22 cellular contexts compared by ENCODE assay signal in genomic region chr2:128474014-128474961, GRCh38.
A peak's percentile ranks its signal among the peaks of the same experiment; 100 is the strongest.
DNase-seq lines count a peak whose midpoint lies in the region; ATAC-seq and TF ChIP-seq lines count a peak whose summit lies in the region.
"Had no signal": no experiment of that assay in that cellular context is flagged by ENCODE, and none has a peak within 500 bp of the region (broad histone marks: within the 10 kb centered on the region; RNA-seq: fewer than 3 reads in every experiment).

No MANE protein-coding gene starts in this region.

- H3K4me3 Mint-ChIP-seq in CD14-positive monocyte: no peak overlapping the region
- no peak overlapping the region for H3K4me3 Mint-ChIP-seq in endodermal cell
- no peak overlapping the region for H3K4me3 Mint-ChIP-seq in neural progenitor cell
- peak overlapping the region in 1 of 10 donors; percentile 1 for H3K4me3 Mint-ChIP-seq in naive thymus-derived CD4-positive, alpha-beta T cell

- H3F3A ChIP-seq in neural progenitor cell (ENCODE audit: low read depth): no peaks in the 10 kb centered on the region

- no peak for TF ChIP-seq CTCF in CD14-positive monocyte (IDR thresholded peaks at IDR 0.05)
- TF ChIP-seq CTCF in endodermal cell (conservative IDR thresholded peaks at IDR 0.05): no peak
- TF ChIP-seq CTCF in neural progenitor cell (IDR thresholded peaks at IDR 0.05): no peak

- POLR2A ChIA-PET in naive thymus-derived CD4-positive, alpha-beta T cell (lab: Charles Lee): no interaction called here

- intact Hi-C loops in CD14-positive monocyte (cut with micrococcal nuclease): no loop called here
- intact Hi-C loops in naive thymus-derived CD4-positive, alpha-beta T cell (cut with micrococcal nuclease): no loop called here

- peak overlapping the region; percentile 26 for H3K4me3 ChIP-seq in Jurkat, Clone E6-1 (ENCODE audit: low read length)
- H3K4me3 ChIP-seq in endodermal cell (ENCODE audit: low read length): no peak overlapping the region
- no peak overlapping the region for H3K4me3 ChIP-seq in neural progenitor cell
- H3K4me3 ChIP-seq in naive thymus-derived CD4-positive, alpha-beta T cell (ENCODE audit: low read length): no peak overlapping the region
- H3K4me3 ChIP-seq: K562, PC-9 had no signal

- H3K27ac Mint-ChIP-seq in CD14-positive monocyte (peak overlapping the region in 1 of 7 donors; percentile 13), endodermal cell (no peak overlapping the region), neural progenitor cell (peak overlapping the region; percentile 8)
- peak overlapping the region in 1 of 9 donors; percentile 23 for H3K27ac Mint-ChIP-seq in naive thymus-derived CD4-positive, alpha-beta T cell
- H3K27ac Mint-ChIP-seq: activated naive CD4-positive, alpha-beta T cell treated with anti-CD3 and anti-CD28 coated beads, Interleukin-2, amount 50 U/mL, for 72 hours had no signal

- no peaks in the 10 kb centered on the region for H4K20me1 ChIP-seq in neural progenitor cell (ENCODE audit: low read depth)

- DNase-seq in CD14-positive monocyte (ENCODE audit: low spot score): peak; percentile 34
- peak; percentile 85 for DNase-seq in Jurkat, Clone E6-1 (ENCODE audit: low read depth, low spot score)
- peak; percentile 30 for DNase-seq in endodermal cell
- DNase-seq in neural progenitor cell (ENCODE audit: low spot score): peak; percentile 1
- no peak for DNase-seq in NCI-H345 (lab: John Stamatoyannopoulos, UW)
- no peak for DNase-seq in naive thymus-derived CD4-positive, alpha-beta T cell
- DNase-seq in COLO668 (lab: John Stamatoyannopoulos, UW; ENCODE audit: unreplicated experiment): no peak
- DNase-seq: activated CD4-positive, alpha-beta T cell treated with anti-CD3 and anti-CD28 coated beads, Interleukin-2, amount 50 U/mL, for 1 hour; activated T-cell treated with anti-CD3 and anti-CD28 coated beads, Interleukin-2, amount 50 U/mL, for 48 hours; midbrain; NCI-H1417; NCI-H2171 treated with DMSO at 0.1 percent for 48 hours; NCI-H82; PC-9; stimulated activated CD4-positive, alpha-beta T cell treated with anti-CD3 and anti-CD28 coated beads, Interleukin-4, amount 100 ng/mL, for 1 hour; T1000 had no signal

- H3K9me3 ChIP-seq in endodermal cell (ENCODE audit: control insufficient read depth, low read length) (peaks cover 14% of the 10 kb centered on the region), neural progenitor cell (ENCODE audit: low read depth) (peaks cover 3% of the 10 kb centered on the region)
- peaks cover 0 to 16% (median 0%) of the 10 kb centered on the region in 3 experiments for H3K9me3 ChIP-seq in naive thymus-derived CD4-positive, alpha-beta T cell (ENCODE audit: control insufficient read depth in 2 of 3, low read length in 3 of 3)

- H3K36me3 ChIP-seq in endodermal cell (ENCODE audit: control insufficient read depth, insufficient read depth, low read length) (no peaks in the 10 kb centered on the region), neural progenitor cell (no peaks in the 10 kb centered on the region)
- H3K36me3 ChIP-seq in naive thymus-derived CD4-positive, alpha-beta T cell (ENCODE audit: control insufficient read depth in 2 of 3, insufficient read depth in 3 of 3, low read length in 3 of 3): no peaks in the 10 kb centered on the region
- H3K36me3 ChIP-seq: brain microvascular endothelial cell, thoracic aorta had no signal

- H3K4me1 Mint-ChIP-seq in CD14-positive monocyte (peaks cover 15% of the 10 kb centered on the region), endodermal cell (no peaks in the 10 kb centered on the region), neural progenitor cell (peaks cover 9% of the 10 kb centered on the region)
- peaks cover 0 to 19% (median 4%) of the 10 kb centered on the region in 7 donors for H3K4me1 Mint-ChIP-seq in naive thymus-derived CD4-positive, alpha-beta T cell

- H3K27ac ChIP-seq in endodermal cell (ENCODE audit: low read depth, low read length) (no peak overlapping the region), neural progenitor cell (no peak overlapping the region)
- H3K27ac ChIP-seq in naive thymus-derived CD4-positive, alpha-beta T cell (ENCODE audit: low read depth, low read length): no peak overlapping the region
- H3K27ac ChIP-seq: brain microvascular endothelial cell, dorsolateral prefrontal cortex, PC-9, thoracic aorta had no signal

- 90 to 96% methylated on average over 5 to 10 of the region's 10 CpGs for WGBS in endodermal cell (ENCODE audit: insufficient coverage in 1 of 2, insufficient read length in 1 of 2), 2 experiments

- no peak overlapping the region for H2AFZ ChIP-seq in neural progenitor cell (replicated peaks)
- H2AFZ ChIP-seq: PC-9 had no signal

- no peaks in the 10 kb centered on the region for H3K79me2 ChIP-seq in neural progenitor cell (ENCODE audit: low read depth)

- H3K9me3 Mint-ChIP-seq in CD14-positive monocyte (peaks cover 8 to 26% (median 22%) of the 10 kb centered on the region in 7 donors), endodermal cell (peaks cover 27% of the 10 kb centered on the region), neural progenitor cell (peaks cover 23% of the 10 kb centered on the region)
- peaks cover 0 to 21% (median 8%) of the 10 kb centered on the region in 11 donors for H3K9me3 Mint-ChIP-seq in naive thymus-derived CD4-positive, alpha-beta T cell

- no peak for ATAC-seq in naive thymus-derived CD4-positive, alpha-beta T cell
- no peak for ATAC-seq in GM19324 (IDR thresholded peaks at IDR 0.05; ENCODE audit: low FRiP score, unreplicated experiment)
- ATAC-seq: K562 had no signal

- H3K9ac ChIP-seq in endodermal cell (ENCODE audit: extremely low read depth, low read length, poor library complexity, severe bottlenecking): no peak overlapping the region
- no peak overlapping the region for H3K9ac ChIP-seq in neural progenitor cell

- CTCF ChIA-PET in naive thymus-derived CD4-positive, alpha-beta T cell (lab: Charles Lee): no interaction called here

- no peaks in the 10 kb centered on the region for H3K27me3 ChIP-seq in endodermal cell (ENCODE audit: control insufficient read depth, insufficient read depth, low read length, poor library complexity, severe bottlenecking)
- H3K27me3 ChIP-seq in neural progenitor cell: no peaks in the 10 kb centered on the region
- H3K27me3 ChIP-seq in naive thymus-derived CD4-positive, alpha-beta T cell (ENCODE audit: control insufficient read depth in 2 of 2, insufficient read depth in 2 of 2, low read length in 2 of 2): no peaks in the 10 kb centered on the region
- H3K27me3 ChIP-seq: brain microvascular endothelial cell, dorsolateral prefrontal cortex had no signal

- H3K4me2 ChIP-seq in neural progenitor cell: no peak overlapping the region
- H3K4me2 ChIP-seq: PC-9 had no signal

- peaks cover 11 to 17% (median 14%) of the 10 kb centered on the region in 3 donors for H3K27me3 Mint-ChIP-seq in CD14-positive monocyte (ENCODE audit: low read depth in 3 of 3)
- peaks cover 2% of the 10 kb centered on the region for H3K27me3 Mint-ChIP-seq in endodermal cell (ENCODE audit: insufficient read depth)
- peaks cover 15% of the 10 kb centered on the region for H3K27me3 Mint-ChIP-seq in neural progenitor cell (ENCODE audit: insufficient read depth, low read depth)
- H3K27me3 Mint-ChIP-seq in naive thymus-derived CD4-positive, alpha-beta T cell: peaks cover 4 to 41% (median 23%) of the 10 kb centered on the region in 5 donors

- H3K4me1 ChIP-seq in endodermal cell (ENCODE audit: control insufficient read depth, insufficient read depth, low read length) (no peaks in the 10 kb centered on the region), neural progenitor cell (no peaks in the 10 kb centered on the region)
- H3K4me1 ChIP-seq in naive thymus-derived CD4-positive, alpha-beta T cell (ENCODE audit: control insufficient read depth in 2 of 2, insufficient read depth in 2 of 2, low read length in 2 of 2): no peaks in the 10 kb centered on the region

- peaks cover 2 to 9% of the 10 kb centered on the region in 2 donors for H3K36me3 Mint-ChIP-seq in CD14-positive monocyte
- H3K36me3 Mint-ChIP-seq in endodermal cell (ENCODE audit: low read depth): peaks cover 7% of the 10 kb centered on the region
- peaks cover 6% of the 10 kb centered on the region for H3K36me3 Mint-ChIP-seq in neural progenitor cell
- H3K36me3 Mint-ChIP-seq in naive thymus-derived CD4-positive, alpha-beta T cell: peaks cover 0 to 7% (median 0%) of the 10 kb centered on the region in 5 donors

Comparison
In these comparisons a context has a peak if more than half of its experiments do, and no peak if none do; other contexts are left out.
1. DNase-seq: peak in CD14-positive monocyte (single experiment), Jurkat, Clone E6-1 (single experiment), endodermal cell (single experiment) and neural progenitor cell (single experiment); none in NCI-H345 (single experiment), naive thymus-derived CD4-positive, alpha-beta T cell (0 of 9) and COLO668 (single experiment).